16 cellular contexts compared by ENCODE assay signal in the genomic region with DNA sequence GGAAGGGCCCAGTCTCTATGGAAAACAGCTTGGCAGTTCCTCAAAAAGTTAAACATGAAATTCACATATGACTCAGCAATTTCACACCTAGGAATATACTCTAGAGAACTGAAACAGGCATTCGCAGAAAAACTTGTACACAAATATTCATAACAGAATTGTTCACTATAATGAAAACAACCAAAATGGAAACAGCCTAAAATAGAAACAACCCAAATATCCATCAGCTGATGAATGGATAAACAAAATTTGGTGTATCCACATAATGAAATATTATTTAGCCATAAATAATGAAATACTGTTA. TPM values are rescaled to one million over a fixed set of nuclear protein-coding genes. Genes with fewer than 3 reads are reported as not detected.
DNase-seq lines count a peak whose midpoint lies in the region; ATAC-seq, FAIRE-seq and TF ChIP-seq lines count a peak whose summit lies in the region.
"Had no signal": no experiment of that assay in that cellular context is flagged by ENCODE, and none has a peak within 500 bp of the region (broad histone marks: within the 10 kb centered on the region; RNA-seq: fewer than 3 reads in every experiment).

No MANE protein-coding gene starts in this region.

- no peak overlapping the region for H3K23ac ChIP-seq in IMR-90 (ENCODE audit: low read depth, low read length)

- intact Hi-C loops in HepG2 (cut with micrococcal nuclease; ENCODE audit: unreplicated experiment) (loop anchor here (5.0 kb wide), 1 partner anchor 58 kb away; the partner anchor contains the start of gene ARSK), right lobe of liver (cut with DNase I) (no loop called here), IMR-90 (cut with micrococcal nuclease) (no loop called here)

- H2AFZ ChIP-seq in HepG2 (ENCODE audit: low read length) (no peak overlapping the region), IMR-90 (replicated peaks; ENCODE audit: low read length, poor library complexity) (no peak overlapping the region)

- no peak overlapping the region for H4K5ac ChIP-seq in IMR-90 (ENCODE audit: low read depth, low read length)

- H3K79me1 ChIP-seq in IMR-90 (ENCODE audit: low read depth in 1 of 2, low read length in 2 of 2), result no peaks in the 10 kb centered on the region

- in situ Hi-C loops in HepG2 (cut with HindIII; ENCODE audit: extremely low pct_ligation_motif_present, low pct_unique_long_range_greater_than_20kb) (no loop called here), IMR-90 (cut with MboI; ENCODE audit: low sequenced_read_pairs) (no loop called here)

- H4K20me1 ChIP-seq in HepG2 (ENCODE audit: insufficient read depth, low read length) (no peaks in the 10 kb centered on the region), IMR-90 (ENCODE audit: insufficient read depth, low read length) (no peaks in the 10 kb centered on the region)

- H4K91ac ChIP-seq in IMR-90 (ENCODE audit: insufficient read depth, low read depth, low read length), result no peak overlapping the region

- no peak overlapping the region for H2AK9ac ChIP-seq in IMR-90 (replicated peaks; ENCODE audit: low read depth, low read length, poor library complexity)

- BruUV-seq in HepG2 (replicated peaks; lab: Mats Ljungman, UMichigan) (no TSS peak), IMR-90 (replicated peaks; lab: Mats Ljungman, UMichigan) (no TSS peak)

- H3K36me3 ChIP-seq in HepG2 (replicated peaks in 1 of 2; ENCODE audit: control insufficient read depth in 1 of 2, insufficient read depth in 2 of 2, low read length in 2 of 2) (no peaks in the 10 kb centered on the region), right lobe of liver (no peaks in the 10 kb centered on the region), IMR-90 (ENCODE audit: control insufficient read depth, insufficient read depth, low read length) (no peaks in the 10 kb centered on the region)
- H3K36me3 ChIP-seq: heart left ventricle, upper lobe of left lung had no signal

- H2BK15ac ChIP-seq in IMR-90 (ENCODE audit: low read depth, low read length), result no peak overlapping the region

- CTCF ChIA-PET in HepG2 (lab: Yijun Ruan, JAX; ENCODE audit: low intra/inter-chr PET ratio, low total read pairs), result no interaction called here
- CTCF ChIA-PET in IMR-90 (lab: Yijun Ruan, JAX), result interaction anchor here (0.6 kb wide), 1 partner anchor 1422 kb away, joined by 3 read pairs; no protein-coding TSS in a partner anchor

- ATAC-seq in HepG2 (no peak), right lobe of liver (no peak), HG02610 (IDR thresholded peaks at IDR 0.05; ENCODE audit: unreplicated experiment) (peak; percentile 41), IMR-90 (ENCODE audit: low read depth) (no peak), HG03139 (IDR thresholded peaks at IDR 0.05; ENCODE audit: unreplicated experiment) (no peak), GM21825 (IDR thresholded peaks at IDR 0.05; ENCODE audit: unreplicated experiment) (no peak)
- ATAC-seq: heart left ventricle, left colon, psoas muscle had no signal

- H3K4me1 ChIP-seq in HepG2 (ENCODE audit: insufficient read depth, low read length) (peaks cover 10% of the 10 kb centered on the region), right lobe of liver (peaks cover 0 to 9% (median 0%) of the 10 kb centered on the region in 4 donors), IMR-90 (ENCODE audit: control insufficient read depth, insufficient read depth, low read length) (peaks cover 7% of the 10 kb centered on the region)

- dilution Hi-C loops in IMR-90 (cut with HindIII; ENCODE audit: low sequenced_read_pairs, unreplicated experiment), result no loop called here

- no peak overlapping the region for H3K4ac ChIP-seq in IMR-90 (ENCODE audit: low read depth, low read length)

- TF ChIP-seq EP300 in HepG2 (IDR thresholded peaks at IDR 0.05; ENCODE audit: low read depth in 2 of 2, low read length in 2 of 2) (no peak), HepG2 (CRISPR knock-in tag; IDR thresholded peaks at IDR 0.05; ENCODE audit: borderline replicate concordance) (no peak)

- no peak overlapping the region for H3K9ac ChIP-seq in HepG2 (ENCODE audit: insufficient read depth, low read depth, low read length)
- H3K9ac ChIP-seq in IMR-90 (ENCODE audit: low read depth, low read length), result no peak overlapping the region

- H3K4me2 ChIP-seq in HepG2 (ENCODE audit: low read depth, low read length), result no peak overlapping the region
- no peak overlapping the region for H3K4me2 ChIP-seq in IMR-90 (ENCODE audit: low read depth, low read length)

- no peak overlapping the region for H3K18ac ChIP-seq in IMR-90 (ENCODE audit: low read depth, low read length)

- H3K56ac ChIP-seq in IMR-90 (ENCODE audit: extremely low read depth, insufficient read depth, low read length), result no peak overlapping the region

- TF ChIP-seq POLR2A in HepG2 (IDR thresholded peaks at IDR 0.05; ENCODE audit: insufficient read depth in 1 of 2, low read depth in 2 of 2, low read length in 2 of 2) (no peak), right lobe of liver (IDR thresholded peaks at IDR 0.05) (no peak), IMR-90 (IDR thresholded peaks at IDR 0.05; ENCODE audit: low read depth, low read length) (no peak)

- peaks cover 5 to 23% of the 10 kb centered on the region in 2 experiments for H3K27me3 ChIP-seq in HepG2 (ENCODE audit: control insufficient read depth in 1 of 2, insufficient read depth in 2 of 2, low read length in 2 of 2)
- no peaks in the 10 kb centered on the region for H3K27me3 ChIP-seq in right lobe of liver
- H3K27me3 ChIP-seq in IMR-90 (ENCODE audit: control insufficient read depth, insufficient read depth, low read length), result no peaks in the 10 kb centered on the region
- H3K27me3 ChIP-seq: heart left ventricle, upper lobe of left lung had no signal

- no peak overlapping the region for H4K8ac ChIP-seq in IMR-90 (ENCODE audit: low read depth in 2 of 2, low read length in 2 of 2)

- no peaks in the 10 kb centered on the region for H3K79me2 ChIP-seq in HepG2 (ENCODE audit: insufficient read depth, low read length)

- H2BK5ac ChIP-seq in IMR-90 (ENCODE audit: low read depth, low read length, poor library complexity, severe bottlenecking), result no peak overlapping the region

- 79% methylated on average over 1 of the region's 1 CpG for WGBS in HepG2 (ENCODE audit: low lambda C conversion rate)
- 69% methylated on average over 1 of the region's 1 CpG for WGBS in right lobe of liver (ENCODE audit: insufficient coverage, low coverage, low lambda C conversion rate, missing lambda C conversion rate)
- WGBS in IMR-90 (ENCODE audit: extremely low coverage in 2 of 2, insufficient read length in 1 of 2), 2 experiments, result no CpG with 5 or more reads among the region's 1 CpG

- no peak overlapping the region for H2BK120ac ChIP-seq in IMR-90 (ENCODE audit: low read depth, low read length)

- no peaks in the 10 kb centered on the region for H3K9me1 ChIP-seq in IMR-90 (ENCODE audit: insufficient read depth, low read length)

- no peak for TF ChIP-seq CTCF in HepG2 (CRISPR knock-in tag; IDR thresholded peaks at IDR 0.05)
- TF ChIP-seq CTCF in right lobe of liver (IDR thresholded peaks at IDR 0.05), result no peak
- TF ChIP-seq CTCF in IMR-90 (conservative IDR thresholded peaks at IDR 0.05; ENCODE audit: low read depth, low read length), result no peak

- no peak overlapping the region for H3K14ac ChIP-seq in IMR-90 (replicated peaks; ENCODE audit: low read depth, low read length)

- DNase-seq in HepG2 (ENCODE audit: low spot score) (no peak), right lobe of liver (no peak), IMR-90 (no peak), NCI-H1105 (lab: John Stamatoyannopoulos, UW) (no peak), NCI-H748 (lab: John Stamatoyannopoulos, UW; ENCODE audit: unreplicated experiment) (no peak)
- DNase-seq: central memory CD4-positive, alpha-beta T cell; DMS153; heart left ventricle; left colon; psoas muscle; SHP77 had no signal

- H2BK20ac ChIP-seq in IMR-90 (ENCODE audit: low read depth, low read length), result no peak overlapping the region

- H2AK5ac ChIP-seq in IMR-90 (ENCODE audit: low read depth, low read length), result no peak overlapping the region

- TF ChIP-seq RAD21 in HepG2 (CRISPR knock-in tag; IDR thresholded peaks at IDR 0.05) (no peak), IMR-90 (IDR thresholded peaks at IDR 0.05; ENCODE audit: low read length) (no peak)

- H3K9me3 ChIP-seq in HepG2 (ENCODE audit: low read length) (no peaks in the 10 kb centered on the region), right lobe of liver (no peaks in the 10 kb centered on the region), IMR-90 (ENCODE audit: control insufficient read depth, insufficient read depth, low read length) (peaks cover 3% of the 10 kb centered on the region; the same call in 1 of the 2 replicates)
- H3K9me3 ChIP-seq: psoas muscle had no signal

- H3K27ac ChIP-seq in HepG2 (ENCODE audit: extremely low read length, insufficient read depth, low read length) (no peak overlapping the region), right lobe of liver (no peak overlapping the region), IMR-90 (ENCODE audit: insufficient read depth, low read length) (no peak overlapping the region)
- H3K27ac ChIP-seq: heart left ventricle, psoas muscle, upper lobe of left lung had no signal

- no peak for FAIRE-seq in HepG2 (lab: Jason Lieb, UNC)
- FAIRE-seq: endothelial cell of umbilical vein had no signal

- H3K4me3 ChIP-seq in HepG2 (replicated peaks in 1 of 3; ENCODE audit: insufficient read depth in 1 of 3, low read depth in 2 of 3, low read length in 3 of 3), result no peak overlapping the region
- no peak overlapping the region for H3K4me3 ChIP-seq in right lobe of liver
- no peak overlapping the region for H3K4me3 ChIP-seq in IMR-90 (ENCODE audit: insufficient read depth, low read depth, low read length)
- H3K4me3 ChIP-seq: heart left ventricle, psoas muscle, upper lobe of left lung had no signal

- POLR2A ChIA-PET in HepG2 (lab: Yijun Ruan, JAX), result no interaction called here
- POLR2A ChIA-PET in IMR-90 (lab: Charles Lee; ENCODE audit: unreplicated experiment), result no interaction called here

RNA-seq across cellular contexts. Expression of gene GPR150, which starts 4.8 kb away (rescaled TPM):
- not detected in 2 replicates for total RNA-seq in HepG2 (2016; rRNA removed; fragmentation: Illumina TruSeq; extraction: Trizol)
- total RNA-seq in HepG2 (2016; cell fraction: cytosol; rRNA removed; fragmentation: Illumina TruSeq; extraction: Trizol; ENCODE audit: low read depth), result not detected in 2 replicates
- not detected in 2 replicates for total RNA-seq in HepG2 (2016; cell fraction: insoluble cytoplasmic fraction; rRNA removed; fragmentation: Illumina TruSeq; extraction: Trizol)
- not detected in 2 replicates for total RNA-seq in HepG2 (2016; cell fraction: membrane; rRNA removed; fragmentation: Illumina TruSeq; extraction: Trizol)
- not detected in 2 replicates for total RNA-seq in HepG2 (2016; cell fraction: nucleus; rRNA removed; fragmentation: Illumina TruSeq; extraction: Trizol)
- polyA plus RNA-seq in HepG2 (2011; rRNA removed), result 0.03 TPM in 1 of 2 replicates, not detected in the other
- not detected in 2 replicates for polyA plus RNA-seq in HepG2 (2011; cell fraction: cytosol; rRNA removed)
- 0.06 TPM in 1 of 2 replicates, not detected in the other for polyA plus RNA-seq in HepG2 (2011; cell fraction: nucleus; rRNA removed)
- not detected in 2 replicates for polyA plus RNA-seq in HepG2 (2012)
- polyA plus RNA-seq in HepG2 (2016; cell fraction: cytosol; fragmentation: Illumina TruSeq; extraction: Trizol; ENCODE audit: low read depth), result not detected in 2 replicates
- not detected in 2 replicates for polyA plus RNA-seq in HepG2 (2016; cell fraction: insoluble cytoplasmic fraction; fragmentation: Illumina TruSeq; extraction: Trizol; ENCODE audit: low read depth)
- polyA plus RNA-seq in HepG2 (2016; cell fraction: membrane; fragmentation: Illumina TruSeq; extraction: Trizol; ENCODE audit: low read depth), result not detected in 2 replicates
- polyA plus RNA-seq in HepG2 (2016; cell fraction: nucleus; fragmentation: Illumina TruSeq; extraction: Trizol; ENCODE audit: insufficient read depth, low read depth), result not detected in 2 replicates
- polyA minus RNA-seq in HepG2 (2011; rRNA and poly(A)+ RNA removed; ENCODE audit: low replicate concordance), result not detected in 2 replicates
- polyA minus RNA-seq in HepG2 (2011; cell fraction: cytosol; rRNA and poly(A)+ RNA removed), result not detected in 2 replicates
- polyA minus RNA-seq in HepG2 (2011; cell fraction: nucleus; rRNA and poly(A)+ RNA removed), result not detected in 2 replicates
- under 1 TPM in 4 of 6 experiments, not detected in 2; 0.11 to 0.31 (median 0.17) TPM for total RNA-seq in right lobe of liver
- under 0.01 TPM in 2 replicates for total RNA-seq in IMR-90 (2012; rRNA removed)
- polyA plus RNA-seq in IMR-90 (2012; rRNA removed), result 0.10 and 0.11 TPM in 2 replicates
- 0.17 and 0.22 TPM in 2 replicates for polyA plus RNA-seq in IMR-90 (2012; cell fraction: cytosol; rRNA removed)
- 0.16 and 0.32 TPM in 2 replicates for polyA plus RNA-seq in IMR-90 (2012; cell fraction: nucleus; rRNA removed; ENCODE audit: low replicate concordance)

RNA-seq across cellular contexts. Expression of gene RFESD, which starts 31.5 kb away (rescaled TPM):
- total RNA-seq in HepG2 (2016; rRNA removed; fragmentation: Illumina TruSeq; extraction: Trizol) (1.2 and 2.2 TPM in 2 replicates), right lobe of liver (1 to 10 TPM in 4 of 6 experiments, under 1 TPM in 2; 0.56 to 2.2 (median 1.6) TPM), IMR-90 (2012; rRNA removed) (2.7 and 3.6 TPM in 2 replicates)
- 1.3 and 1.6 TPM in 2 replicates for total RNA-seq in HepG2 (2016; cell fraction: cytosol; rRNA removed; fragmentation: Illumina TruSeq; extraction: Trizol; ENCODE audit: low read depth)
- 1.1 and 1.9 TPM in 2 replicates for total RNA-seq in HepG2 (2016; cell fraction: insoluble cytoplasmic fraction; rRNA removed; fragmentation: Illumina TruSeq; extraction: Trizol)
- 0.65 and 1.2 TPM in 2 replicates for total RNA-seq in HepG2 (2016; cell fraction: membrane; rRNA removed; fragmentation: Illumina TruSeq; extraction: Trizol)
- 1.8 and 2.5 TPM in 2 replicates for total RNA-seq in HepG2 (2016; cell fraction: nucleus; rRNA removed; fragmentation: Illumina TruSeq; extraction: Trizol)
- polyA plus RNA-seq in HepG2 (2011; rRNA removed) (1.1 TPM in 2 replicates), IMR-90 (2012; rRNA removed) (1.0 and 1.5 TPM in 2 replicates)
- 0.32 and 0.51 TPM in 2 replicates for polyA plus RNA-seq in HepG2 (2011; cell fraction: cytosol; rRNA removed)
- 0.24 and 0.50 TPM in 2 replicates for polyA plus RNA-seq in HepG2 (2011; cell fraction: nucleus; rRNA removed)
- polyA plus RNA-seq in HepG2 (2012), result 1.1 and 1.6 TPM in 2 replicates
- 0.32 and 0.85 TPM in 2 replicates for polyA plus RNA-seq in HepG2 (2016; cell fraction: cytosol; fragmentation: Illumina TruSeq; extraction: Trizol; ENCODE audit: low read depth)
- polyA plus RNA-seq in HepG2 (2016; cell fraction: insoluble cytoplasmic fraction; fragmentation: Illumina TruSeq; extraction: Trizol; ENCODE audit: low read depth), result 1.5 and 2.0 TPM in 2 replicates
- polyA plus RNA-seq in HepG2 (2016; cell fraction: membrane; fragmentation: Illumina TruSeq; extraction: Trizol; ENCODE audit: low read depth), result 0.31 and 0.51 TPM in 2 replicates
- 1.8 and 2.3 TPM in 2 replicates for polyA plus RNA-seq in HepG2 (2016; cell fraction: nucleus; fragmentation: Illumina TruSeq; extraction: Trizol; ENCODE audit: insufficient read depth, low read depth)
- polyA minus RNA-seq in HepG2 (2011; rRNA and poly(A)+ RNA removed; ENCODE audit: low replicate concordance), result 0.10 and 0.96 TPM in 2 replicates
- 0.79 TPM in 1 of 2 replicates, not detected in the other for polyA minus RNA-seq in HepG2 (2011; cell fraction: cytosol; rRNA and poly(A)+ RNA removed)
- polyA minus RNA-seq in HepG2 (2011; cell fraction: nucleus; rRNA and poly(A)+ RNA removed), result 1.1 and 1.8 TPM in 2 replicates
- polyA plus RNA-seq in IMR-90 (2012; cell fraction: cytosol; rRNA removed), result 0.12 and 0.47 TPM in 2 replicates
- 0.11 and 0.84 TPM in 2 replicates for polyA plus RNA-seq in IMR-90 (2012; cell fraction: nucleus; rRNA removed; ENCODE audit: low replicate concordance)
